In genomic region chr11:6606471-6607189, GRCh38 we compare ENCODE assay signal across 1 cellular context.
A peak's percentile ranks its signal among the peaks of the same experiment; 100 is the strongest.
TF ChIP-seq lines count a peak whose summit lies in the region.

No MANE protein-coding gene starts in this region.

TF ChIP-seq in K562, 482 proteins besides CTCF, POLR2A, EP300 and RAD21 (continued from another document and continues in another):
- TF ChIP-seq, protein P1, sequence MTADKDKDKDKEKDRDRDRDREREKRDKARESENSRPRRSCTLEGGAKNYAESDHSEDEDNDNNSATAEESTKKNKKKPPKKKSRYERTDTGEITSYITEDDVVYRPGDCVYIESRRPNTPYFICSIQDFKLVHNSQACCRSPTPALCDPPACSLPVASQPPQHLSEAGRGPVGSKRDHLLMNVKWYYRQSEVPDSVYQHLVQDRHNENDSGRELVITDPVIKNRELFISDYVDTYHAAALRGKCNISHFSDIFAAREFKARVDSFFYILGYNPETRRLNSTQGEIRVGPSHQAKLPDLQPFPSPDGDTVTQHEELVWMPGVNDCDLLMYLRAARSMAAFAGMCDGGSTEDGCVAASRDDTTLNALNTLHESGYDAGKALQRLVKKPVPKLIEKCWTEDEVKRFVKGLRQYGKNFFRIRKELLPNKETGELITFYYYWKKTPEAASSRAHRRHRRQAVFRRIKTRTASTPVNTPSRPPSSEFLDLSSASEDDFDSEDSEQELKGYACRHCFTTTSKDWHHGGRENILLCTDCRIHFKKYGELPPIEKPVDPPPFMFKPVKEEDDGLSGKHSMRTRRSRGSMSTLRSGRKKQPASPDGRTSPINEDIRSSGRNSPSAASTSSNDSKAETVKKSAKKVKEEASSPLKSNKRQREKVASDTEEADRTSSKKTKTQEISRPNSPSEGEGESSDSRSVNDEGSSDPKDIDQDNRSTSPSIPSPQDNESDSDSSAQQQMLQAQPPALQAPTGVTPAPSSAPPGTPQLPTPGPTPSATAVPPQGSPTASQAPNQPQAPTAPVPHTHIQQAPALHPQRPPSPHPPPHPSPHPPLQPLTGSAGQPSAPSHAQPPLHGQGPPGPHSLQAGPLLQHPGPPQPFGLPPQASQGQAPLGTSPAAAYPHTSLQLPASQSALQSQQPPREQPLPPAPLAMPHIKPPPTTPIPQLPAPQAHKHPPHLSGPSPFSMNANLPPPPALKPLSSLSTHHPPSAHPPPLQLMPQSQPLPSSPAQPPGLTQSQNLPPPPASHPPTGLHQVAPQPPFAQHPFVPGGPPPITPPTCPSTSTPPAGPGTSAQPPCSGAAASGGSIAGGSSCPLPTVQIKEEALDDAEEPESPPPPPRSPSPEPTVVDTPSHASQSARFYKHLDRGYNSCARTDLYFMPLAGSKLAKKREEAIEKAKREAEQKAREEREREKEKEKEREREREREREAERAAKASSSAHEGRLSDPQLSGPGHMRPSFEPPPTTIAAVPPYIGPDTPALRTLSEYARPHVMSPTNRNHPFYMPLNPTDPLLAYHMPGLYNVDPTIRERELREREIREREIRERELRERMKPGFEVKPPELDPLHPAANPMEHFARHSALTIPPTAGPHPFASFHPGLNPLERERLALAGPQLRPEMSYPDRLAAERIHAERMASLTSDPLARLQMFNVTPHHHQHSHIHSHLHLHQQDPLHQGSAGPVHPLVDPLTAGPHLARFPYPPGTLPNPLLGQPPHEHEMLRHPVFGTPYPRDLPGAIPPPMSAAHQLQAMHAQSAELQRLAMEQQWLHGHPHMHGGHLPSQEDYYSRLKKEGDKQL (CRISPR knock-in tag; IDR thresholded peaks at IDR 0.05; ENCODE audit: borderline replicate concordance) = no peak
- TF ChIP-seq POU5F1 (IDR thresholded peaks at IDR 0.05; ENCODE audit: borderline replicate concordance, low read depth, low read length, partially characterized antibody) (no peak), DIDO1 (tag; IDR thresholded peaks at IDR 0.05; ENCODE audit: low read depth) (no peak), MAX (CRISPR knock-in tag; IDR thresholded peaks at IDR 0.05) (0 out of 2 replicates have a peak, but pooled peaks have one; percentile 14), ZNF75A (CRISPR knock-in tag; IDR thresholded peaks at IDR 0.05) (no peak), SMAD1 (IDR thresholded peaks at IDR 0.05; ENCODE audit: low read depth, low read length, partially characterized antibody) (no peak), ZBTB12 (CRISPR knock-in tag; IDR thresholded peaks at IDR 0.05) (no peak), HNRNPLL (IDR thresholded peaks at IDR 0.05; ENCODE audit: low read depth, low read length, poor library complexity, severe bottlenecking) (no peak), HNRNPL (IDR thresholded peaks at IDR 0.05; ENCODE audit: low read depth, low read length) (no peak), ZZZ3 (IDR thresholded peaks at IDR 0.05) (no peak), NFRKB (IDR thresholded peaks at IDR 0.05; ENCODE audit: low read depth) (no peak), NELFE (IDR thresholded peaks at IDR 0.05; ENCODE audit: insufficient read depth, insufficient read length) (no peak), KDM2B (CRISPR knock-in tag; IDR thresholded peaks at IDR 0.05) (no peak), SPI1 (IDR thresholded peaks at IDR 0.05; ENCODE audit: borderline replicate concordance, low read depth, low read length) (peak; percentile 49; the same call in 1 of the 2 replicates), TEAD4 (IDR thresholded peaks at IDR 0.05; ENCODE audit: low read length) (peak; percentile 72), TEAD4 (CRISPR knock-in tag; IDR thresholded peaks at IDR 0.05; ENCODE audit: borderline replicate concordance) (no peak), ZNF134 (CRISPR knock-in tag; conservative IDR thresholded peaks at IDR 0.05) (0 out of 2 replicates have a peak, but pooled peaks have one; percentile 19), HDAC8 (tag; IDR thresholded peaks at IDR 0.05) (no peak), ZNF224 (CRISPR knock-in tag; IDR thresholded peaks at IDR 0.05) (no peak), RB1 (IDR thresholded peaks at IDR 0.05; ENCODE audit: low read depth) (no peak), SMAD2 (IDR thresholded peaks at IDR 0.05; ENCODE audit: low read depth, low read length) (no peak), IRF2 (CRISPR knock-in tag; IDR thresholded peaks at IDR 0.05) (no peak), RBM17 (IDR thresholded peaks at IDR 0.05; ENCODE audit: borderline replicate concordance, low read depth, low read length) (no peak), U2AF2 (optimal IDR thresholded peaks at IDR 0.05; ENCODE audit: low read depth, low read length) (no peak), CAMTA2 (CRISPR knock-in tag; conservative IDR thresholded peaks at IDR 0.05) (no peak), ILF3 (IDR thresholded peaks at IDR 0.05; ENCODE audit: borderline replicate concordance) (no peak), ZFP36 (IDR thresholded peaks at IDR 0.05; ENCODE audit: low read depth, low read length, partially characterized antibody) (no peak), ZNF232 (CRISPR knock-in tag; IDR thresholded peaks at IDR 0.05) (no peak), KLF1 (tag; IDR thresholded peaks at IDR 0.05) (no peak), XRCC5 (IDR thresholded peaks at IDR 0.05; ENCODE audit: low read depth, low read length) (peak; percentile 21; the same call in 1 of the 2 replicates), CUX1 (CRISPR knock-in tag; IDR thresholded peaks at IDR 0.05) (no peak), BRF1 (IDR thresholded peaks at IDR 0.05; ENCODE audit: borderline replicate concordance, extremely low read depth, insufficient read length) (no peak), NONO (IDR thresholded peaks at IDR 0.05; ENCODE audit: low read depth in 2 of 2, low read length in 1 of 2) (no peak), HBP1 (CRISPR knock-in tag; IDR thresholded peaks at IDR 0.05) (no peak), ZNF511 (CRISPR knock-in tag; IDR thresholded peaks at IDR 0.05) (no peak), ZNF146 (CRISPR knock-in tag; IDR thresholded peaks at IDR 0.05; ENCODE audit: unreplicated experiment) (no peak), NCOA4 (IDR thresholded peaks at IDR 0.05; ENCODE audit: partially characterized antibody) (no peak), CTBP1 (IDR thresholded peaks at IDR 0.05; ENCODE audit: borderline replicate concordance) (0 out of 2 replicates have a peak, but pooled peaks have one; percentile 13), CBX1 (IDR thresholded peaks at IDR 0.05; ENCODE audit: low read depth) (no peak), ZNF217 (CRISPR knock-in tag; IDR thresholded peaks at IDR 0.05) (no peak), SMAD4 (CRISPR knock-in tag; conservative IDR thresholded peaks at IDR 0.05) (peak; percentile 57; the same call in 1 of the 2 replicates), TBL1XR1 (IDR thresholded peaks at IDR 0.05; ENCODE audit: low read length in 2 of 2) (no peak), ZFPM2 (CRISPR knock-in tag; IDR thresholded peaks at IDR 0.05) (no peak)
- TF ChIP-seq, protein P2, sequence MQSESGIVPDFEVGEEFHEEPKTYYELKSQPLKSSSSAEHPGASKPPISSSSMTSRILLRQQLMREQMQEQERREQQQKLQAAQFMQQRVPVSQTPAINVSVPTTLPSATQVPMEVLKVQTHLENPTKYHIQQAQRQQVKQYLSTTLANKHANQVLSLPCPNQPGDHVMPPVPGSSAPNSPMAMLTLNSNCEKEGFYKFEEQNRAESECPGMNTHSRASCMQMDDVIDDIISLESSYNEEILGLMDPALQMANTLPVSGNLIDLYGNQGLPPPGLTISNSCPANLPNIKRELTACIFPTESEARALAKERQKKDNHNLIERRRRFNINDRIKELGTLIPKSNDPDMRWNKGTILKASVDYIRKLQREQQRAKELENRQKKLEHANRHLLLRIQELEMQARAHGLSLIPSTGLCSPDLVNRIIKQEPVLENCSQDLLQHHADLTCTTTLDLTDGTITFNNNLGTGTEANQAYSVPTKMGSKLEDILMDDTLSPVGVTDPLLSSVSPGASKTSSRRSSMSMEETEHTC (IDR thresholded peaks at IDR 0.05) = no peak
- TF ChIP-seq, protein P3, sequence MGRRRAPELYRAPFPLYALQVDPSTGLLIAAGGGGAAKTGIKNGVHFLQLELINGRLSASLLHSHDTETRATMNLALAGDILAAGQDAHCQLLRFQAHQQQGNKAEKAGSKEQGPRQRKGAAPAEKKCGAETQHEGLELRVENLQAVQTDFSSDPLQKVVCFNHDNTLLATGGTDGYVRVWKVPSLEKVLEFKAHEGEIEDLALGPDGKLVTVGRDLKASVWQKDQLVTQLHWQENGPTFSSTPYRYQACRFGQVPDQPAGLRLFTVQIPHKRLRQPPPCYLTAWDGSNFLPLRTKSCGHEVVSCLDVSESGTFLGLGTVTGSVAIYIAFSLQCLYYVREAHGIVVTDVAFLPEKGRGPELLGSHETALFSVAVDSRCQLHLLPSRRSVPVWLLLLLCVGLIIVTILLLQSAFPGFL (CRISPR knock-in tag; IDR thresholded peaks at IDR 0.05) = no peak
- TF ChIP-seq, protein P4, sequence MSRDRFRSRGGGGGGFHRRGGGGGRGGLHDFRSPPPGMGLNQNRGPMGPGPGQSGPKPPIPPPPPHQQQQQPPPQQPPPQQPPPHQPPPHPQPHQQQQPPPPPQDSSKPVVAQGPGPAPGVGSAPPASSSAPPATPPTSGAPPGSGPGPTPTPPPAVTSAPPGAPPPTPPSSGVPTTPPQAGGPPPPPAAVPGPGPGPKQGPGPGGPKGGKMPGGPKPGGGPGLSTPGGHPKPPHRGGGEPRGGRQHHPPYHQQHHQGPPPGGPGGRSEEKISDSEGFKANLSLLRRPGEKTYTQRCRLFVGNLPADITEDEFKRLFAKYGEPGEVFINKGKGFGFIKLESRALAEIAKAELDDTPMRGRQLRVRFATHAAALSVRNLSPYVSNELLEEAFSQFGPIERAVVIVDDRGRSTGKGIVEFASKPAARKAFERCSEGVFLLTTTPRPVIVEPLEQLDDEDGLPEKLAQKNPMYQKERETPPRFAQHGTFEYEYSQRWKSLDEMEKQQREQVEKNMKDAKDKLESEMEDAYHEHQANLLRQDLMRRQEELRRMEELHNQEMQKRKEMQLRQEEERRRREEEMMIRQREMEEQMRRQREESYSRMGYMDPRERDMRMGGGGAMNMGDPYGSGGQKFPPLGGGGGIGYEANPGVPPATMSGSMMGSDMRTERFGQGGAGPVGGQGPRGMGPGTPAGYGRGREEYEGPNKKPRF (IDR thresholded peaks at IDR 0.05; ENCODE audit: low read depth, low read length) = no peak
- TF ChIP-seq, protein P5, sequence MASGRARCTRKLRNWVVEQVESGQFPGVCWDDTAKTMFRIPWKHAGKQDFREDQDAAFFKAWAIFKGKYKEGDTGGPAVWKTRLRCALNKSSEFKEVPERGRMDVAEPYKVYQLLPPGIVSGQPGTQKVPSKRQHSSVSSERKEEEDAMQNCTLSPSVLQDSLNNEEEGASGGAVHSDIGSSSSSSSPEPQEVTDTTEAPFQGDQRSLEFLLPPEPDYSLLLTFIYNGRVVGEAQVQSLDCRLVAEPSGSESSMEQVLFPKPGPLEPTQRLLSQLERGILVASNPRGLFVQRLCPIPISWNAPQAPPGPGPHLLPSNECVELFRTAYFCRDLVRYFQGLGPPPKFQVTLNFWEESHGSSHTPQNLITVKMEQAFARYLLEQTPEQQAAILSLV (tag; IDR thresholded peaks at IDR 0.05) = no peak
